Comparison of ENCODE assay signal across 1 cellular context in genomic region chr3:150346956-150347863, GRCh38.
TF ChIP-seq lines count a peak whose summit lies in the region.

No MANE protein-coding gene starts in this region.

TF ChIP-seq in GM23338, 12 proteins besides CTCF, POLR2A, EP300 and RAD21 (continued from another document):
- TF ChIP-seq ZNF462 (CRISPR knock-in tag; IDR thresholded peaks at IDR 0.05) (no peak), CREB1 (CRISPR knock-in tag; IDR thresholded peaks at IDR 0.05; ENCODE audit: low read depth) (no peak)
TF ChIP-seq in GM23338: peak in this region for 0.
